In the genomic region with DNA sequence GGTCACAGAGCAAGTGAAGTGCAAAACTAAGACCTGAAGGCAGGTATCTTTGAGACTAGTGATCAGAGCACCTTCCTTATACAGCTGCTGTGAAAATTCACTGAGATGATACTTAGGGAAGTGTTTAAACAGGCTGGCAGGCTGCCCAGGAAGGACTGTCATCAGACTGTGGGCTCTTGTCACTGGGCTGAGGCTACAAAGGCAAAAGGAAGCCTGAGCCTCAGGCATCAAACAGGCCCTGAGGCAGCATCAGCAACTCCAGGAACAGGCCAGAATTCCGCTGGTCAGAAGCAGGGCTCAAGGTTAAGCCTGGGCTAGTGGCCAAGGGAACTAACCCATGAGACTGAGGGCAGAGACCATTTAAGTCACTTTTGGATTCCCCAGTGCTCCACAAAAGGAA, we compare ENCODE assay signal across 11 cellular contexts. TPM values are rescaled to one million over a fixed set of nuclear protein-coding genes. Genes with fewer than 3 reads are reported as not detected.
A peak's percentile ranks its signal among the peaks of the same experiment; 100 is the strongest.
DNase-seq lines count a peak whose midpoint lies in the region; ATAC-seq and TF ChIP-seq lines count a peak whose summit lies in the region.
"Had no signal": no experiment of that assay in that cellular context is flagged by ENCODE, and none has a peak within 500 bp of the region (broad histone marks: within the 10 kb centered on the region; RNA-seq: fewer than 3 reads in every experiment).

No MANE protein-coding gene starts in this region.

- no peaks in the 10 kb centered on the region for H4K20me1 ChIP-seq in HCT116 (ENCODE audit: insufficient read depth)

- H3K4me3 ChIP-seq in HCT116 (replicated peaks in 1 of 2; ENCODE audit: low read depth in 1 of 2, low read length in 2 of 2) (no peak overlapping the region), esophagus muscularis mucosa (no peak overlapping the region)

- ATAC-seq in HCT116 (no peak), sciatic nerve (peak; percentile 16), GM19328 (IDR thresholded peaks at IDR 0.05; ENCODE audit: unreplicated experiment) (no peak)

- TF ChIP-seq CTCF in HCT116 (IDR thresholded peaks at IDR 0.05 in 2 of 3, conservative IDR thresholded peaks at IDR 0.05 in 1 of 3; ENCODE audit: borderline replicate concordance in 1 of 3, insufficient read depth in 1 of 3, low read depth in 2 of 3, low read length in 2 of 3) (no peak), esophagus muscularis mucosa (IDR thresholded peaks at IDR 0.05) (no peak)

- BruUV-seq in HCT116 (replicated peaks; lab: Mats Ljungman, UMichigan), result no TSS peak

- 60% methylated on average over 1 of the region's 1 CpG for WGBS in esophagus muscularis mucosa

- peaks cover 4 to 60% of the 10 kb centered on the region in 2 experiments; a peak in 3 of 4 replicates for H3K4me1 ChIP-seq in HCT116 (ENCODE audit: control insufficient read depth in 1 of 2, insufficient read depth in 2 of 2, low read length in 2 of 2)
- peaks cover 0 to 17% (median 5%) of the 10 kb centered on the region in 4 donors for H3K4me1 ChIP-seq in esophagus muscularis mucosa

- TF ChIP-seq EP300 in esophagus muscularis mucosa (IDR thresholded peaks at IDR 0.05), result no peak

- H3K9me3 ChIP-seq in HCT116 (ENCODE audit: control insufficient read depth in 1 of 2, insufficient read depth in 1 of 2, low read depth in 1 of 2, low read length in 2 of 2) (no peaks in the 10 kb centered on the region), esophagus muscularis mucosa (no peaks in the 10 kb centered on the region)

- no peak overlapping the region for H3K27ac ChIP-seq in HCT116 (ENCODE audit: low read depth, low read length)
- no peak overlapping the region for H3K27ac ChIP-seq in esophagus muscularis mucosa (replicated peaks in 1 of 4)
- H3K27ac ChIP-seq: KMS-11 had no signal

- RAD21 ChIA-PET in HCT116 (lab: Charles Lee; ENCODE audit: low non-redundant PET in 1 of 2, low total read pairs in 2 of 2, uncharacterized antibody in 2 of 2, unreplicated experiment in 2 of 2), result no interaction called here

- TF ChIP-seq POLR2A in HCT116 (IDR thresholded peaks at IDR 0.05; ENCODE audit: borderline replicate concordance, extremely low read depth, insufficient read depth, insufficient read length), result no peak
- TF ChIP-seq POLR2A in esophagus muscularis mucosa (IDR thresholded peaks at IDR 0.05; ENCODE audit: low read depth), result no peak

- H3K36me3 ChIP-seq in HCT116 (ENCODE audit: control insufficient read depth in 1 of 2, insufficient read depth in 2 of 2, low read length in 2 of 2) (no peaks in the 10 kb centered on the region), esophagus muscularis mucosa (no peaks in the 10 kb centered on the region)

- in situ Hi-C loops in G401 (cut with HindIII; ENCODE audit: low sequenced_read_pairs), result no loop called here

- no peaks in the 10 kb centered on the region for H3K27me3 ChIP-seq in HCT116 (ENCODE audit: insufficient read depth, low read length)
- H3K27me3 ChIP-seq in esophagus muscularis mucosa, result no peaks in the 10 kb centered on the region

- no peaks in the 10 kb centered on the region for H3K9me2 ChIP-seq in HCT116 (ENCODE audit: insufficient read depth)

- intact Hi-C loops in HCT116 (cut with micrococcal nuclease), result no loop called here
- intact Hi-C loops in esophagus muscularis mucosa (cut with DNase I), result no loop called here
- intact Hi-C loops in sciatic nerve (cut with DNase I), result no loop called here

- 0 out of 2 replicates have a peak overlapping the region, but pooled peaks have one; percentile 12 for H3K4me2 ChIP-seq in HCT116 (ENCODE audit: low read length)
- H3K4me2 ChIP-seq: KMS-11 had no signal

- no peaks in the 10 kb centered on the region for H3K79me2 ChIP-seq in HCT116 (ENCODE audit: insufficient read depth, low read length)

- no peak for TF ChIP-seq RAD21 in HCT116 (IDR thresholded peaks at IDR 0.05; ENCODE audit: low read depth)

- no peak overlapping the region for H3K9ac ChIP-seq in HCT116 (ENCODE audit: low read length)
- H3K9ac ChIP-seq: KMS-11 had no signal

- CTCF ChIA-PET in HCT116 (lab: Charles Lee), result interaction anchor here (1.5 kb wide), 1 partner anchor 19 kb away, joined by 3 read pairs; no protein-coding TSS in a partner anchor

- POLR2A ChIA-PET in HCT116 (lab: Charles Lee), result interaction anchor here (1.2 kb wide), 1 partner anchor 324 kb away, joined by 3 read pairs; the partner anchor contains the start of gene EFNB1

- DNase-seq in HCT116 (ENCODE audit: low read depth, low spot score) (no peak), NCI-H510A (lab: John Stamatoyannopoulos, UW) (peak; percentile 18), esophagus muscularis mucosa (ENCODE audit: extremely low spot score) (peak; percentile 29), sciatic nerve (ENCODE audit: low spot score) (no peak), G401 (ENCODE audit: low spot score) (no peak)
- DNase-seq in activated CD4-positive, CD25-positive, alpha-beta regulatory T cell (lab: John Stamatoyannopoulos, UW), result no peak
- DNase-seq: activated gamma-delta T cell treated with Interleukin-2 at 50 U/mL for 16 hours; H7; stimulated activated CD4-positive, alpha-beta T cell treated with anti-CD3 and anti-CD28 coated beads, Interleukin-1b, Interleukin-23, amount 100 ng/mL, for 48 hours had no signal

- no peak overlapping the region for H2AFZ ChIP-seq in HCT116 (ENCODE audit: low read depth, low read length, poor library complexity, severe bottlenecking)

TF ChIP-seq in HCT116, 20 proteins besides CTCF, POLR2A, EP300 and RAD21:
- TF ChIP-seq ZFX (IDR thresholded peaks at IDR 0.05) (no peak), SP1 (IDR thresholded peaks at IDR 0.05; ENCODE audit: low read depth) (no peak), ELF1 (IDR thresholded peaks at IDR 0.05; ENCODE audit: borderline replicate concordance, low read depth) (no peak), SIN3A (IDR thresholded peaks at IDR 0.05; ENCODE audit: low read depth) (no peak), EZH2 (IDR thresholded peaks at IDR 0.05) (no peak)
- TF ChIP-seq, protein P1, sequence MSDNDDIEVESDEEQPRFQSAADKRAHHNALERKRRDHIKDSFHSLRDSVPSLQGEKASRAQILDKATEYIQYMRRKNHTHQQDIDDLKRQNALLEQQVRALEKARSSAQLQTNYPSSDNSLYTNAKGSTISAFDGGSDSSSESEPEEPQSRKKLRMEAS (IDR thresholded peaks at IDR 0.05), result no peak
- TF ChIP-seq, protein P2, sequence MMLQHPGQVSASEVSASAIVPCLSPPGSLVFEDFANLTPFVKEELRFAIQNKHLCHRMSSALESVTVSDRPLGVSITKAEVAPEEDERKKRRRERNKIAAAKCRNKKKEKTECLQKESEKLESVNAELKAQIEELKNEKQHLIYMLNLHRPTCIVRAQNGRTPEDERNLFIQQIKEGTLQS (IDR thresholded peaks at IDR 0.05), result no peak

RNA-seq across cellular contexts. Expression of gene PJA1, which starts 12.9 kb away (rescaled TPM):
- 15.7 TPM for total RNA-seq in HCT116 (2021; ENCODE audit: unreplicated experiment)
- polyA plus RNA-seq in HCT116 (2012), result 14.2 and 16.0 TPM in 2 replicates
- total RNA-seq in esophagus muscularis mucosa, result 10 to 100 TPM; 17.0 to 25.9 (median 20.6) TPM
- total RNA-seq in sciatic nerve, result 47.5 TPM
- total RNA-seq in G401 (2014; rRNA removed; shearing (Covaris generic)), result 5.3 and 8.1 TPM in 2 replicates

Comparison
In these comparisons a context has a peak if more than half of its experiments do, and no peak if none do; other contexts are left out.
1. DNase-seq: peak in NCI-H510A (single experiment) and esophagus muscularis mucosa (single experiment); none in HCT116 (single experiment), sciatic nerve (single experiment), activated CD4-positive, CD25-positive, alpha-beta regulatory T cell (0 of 4) and G401 (single experiment).